ENCODE assay signal across 17 cellular contexts in the genomic region with DNA sequence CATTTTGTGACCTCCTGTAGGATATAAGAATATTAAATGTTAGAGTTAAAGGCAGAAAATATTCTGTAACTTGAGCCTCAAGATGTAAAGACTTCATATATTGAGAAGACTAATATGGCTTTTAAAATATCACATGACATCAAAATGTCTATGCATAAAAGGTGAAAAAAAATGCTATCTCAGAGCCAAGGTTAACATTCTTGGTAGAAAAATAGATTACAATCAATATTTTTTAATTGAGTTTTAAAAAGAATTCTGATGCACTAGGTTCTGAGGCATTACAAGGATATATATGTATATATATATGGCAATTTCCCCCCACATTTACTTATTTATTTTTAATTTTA. TPM values are rescaled to one million over a fixed set of nuclear protein-coding genes. Genes with fewer than 3 reads are reported as not detected.
DNase-seq lines count a peak whose midpoint lies in the region; ATAC-seq and TF ChIP-seq lines count a peak whose summit lies in the region.
"Had no signal": no experiment of that assay in that cellular context is flagged by ENCODE, and none has a peak within 500 bp of the region (broad histone marks: within the 10 kb centered on the region; RNA-seq: fewer than 3 reads in every experiment).

No MANE protein-coding gene starts in this region.

- H3K36me3 ChIP-seq in OCI-LY7 (ENCODE audit: insufficient read depth, low read length), result no peaks in the 10 kb centered on the region
- no peaks in the 10 kb centered on the region for H3K36me3 ChIP-seq in esophagus muscularis mucosa
- no peaks in the 10 kb centered on the region for H3K36me3 ChIP-seq in sigmoid colon

- no TSS peak for BruUV-seq in OCI-LY7 (replicated peaks; lab: Mats Ljungman, UMichigan)

- no peak for TF ChIP-seq EP300 in esophagus muscularis mucosa (IDR thresholded peaks at IDR 0.05)
- TF ChIP-seq EP300 in sigmoid colon (IDR thresholded peaks at IDR 0.05), result no peak

- H3K27ac ChIP-seq in OCI-LY7 (ENCODE audit: low read depth, low read length, poor library complexity, severe bottlenecking), result no peak overlapping the region
- peak overlapping the region; percentile 65 to 90 (median 73) for H3K27ac ChIP-seq in esophagus muscularis mucosa (replicated peaks in 1 of 4)
- H3K27ac ChIP-seq in sigmoid colon, result peak overlapping the region; percentile 48 to 95 (median 78)
- H3K27ac ChIP-seq in foreskin keratinocyte, result no peak overlapping the region

- POLR2A ChIA-PET in OCI-LY7 (lab: Charles Lee), result interaction anchor here (0.6 kb wide), 2 partner anchors 22 to 182 kb away, joined by 3 read pairs; no protein-coding TSS in a partner anchor

- H2AFZ ChIP-seq in OCI-LY7 (ENCODE audit: low read length), result no peak overlapping the region

- H3K27me3 ChIP-seq in esophagus muscularis mucosa (no peaks in the 10 kb centered on the region), sigmoid colon (no peaks in the 10 kb centered on the region), foreskin keratinocyte (no peaks in the 10 kb centered on the region)

- no peaks in the 10 kb centered on the region for H3K36me3 Mint-ChIP-seq in CD14-positive monocyte
- H3K36me3 Mint-ChIP-seq: activated naive CD4-positive, alpha-beta T cell treated with anti-CD3 and anti-CD28 coated beads, Interleukin-2, amount 50 U/mL, for 72 hours; CD8-positive, alpha-beta memory T cell had no signal

- H3K9me3 ChIP-seq in OCI-LY7 (ENCODE audit: low read length), result no peaks in the 10 kb centered on the region
- no peaks in the 10 kb centered on the region for H3K9me3 ChIP-seq in esophagus muscularis mucosa
- H3K9me3 ChIP-seq in sigmoid colon, result no peaks in the 10 kb centered on the region

- no peak overlapping the region for H3K4me3 Mint-ChIP-seq in CD14-positive monocyte
- H3K4me3 Mint-ChIP-seq: activated B cell treated with CpG ODN at 0.5 μM for 24 hours; activated T-helper 17 cell treated with anti-CD3 and anti-CD28 coated beads, Interleukin-2, amount 50 U/mL, for 72 hours; CD8-positive, alpha-beta memory T cell; central memory CD8-positive, alpha-beta T cell had no signal

- H3K4me1 Mint-ChIP-seq in CD14-positive monocyte, result peaks cover 2% of the 10 kb centered on the region
- H3K4me1 Mint-ChIP-seq: activated B cell treated with CpG ODN at 0.5 μM for 24 hours; activated T-helper 17 cell treated with anti-CD3 and anti-CD28 coated beads, Interleukin-2, amount 50 U/mL, for 72 hours; CD8-positive, alpha-beta memory T cell; central memory CD8-positive, alpha-beta T cell had no signal

- no peak overlapping the region for H3K4me2 ChIP-seq in OCI-LY7 (ENCODE audit: low read length)

- TF ChIP-seq CTCF in CD14-positive monocyte (IDR thresholded peaks at IDR 0.05), result peak; percentile 13
- peak; percentile 36; the same call in 1 of the 2 replicates for TF ChIP-seq CTCF in OCI-LY7 (conservative IDR thresholded peaks at IDR 0.05; ENCODE audit: low read length)
- no peak for TF ChIP-seq CTCF in esophagus muscularis mucosa (IDR thresholded peaks at IDR 0.05)
- TF ChIP-seq CTCF in sigmoid colon (IDR thresholded peaks at IDR 0.05), result no peak
- TF ChIP-seq CTCF in foreskin keratinocyte (conservative IDR thresholded peaks at IDR 0.05), result no peak

- no peaks in the 10 kb centered on the region for H3K9me2 ChIP-seq in OCI-LY7 (ENCODE audit: insufficient read depth, low read length)

- no peaks in the 10 kb centered on the region for H4K20me1 ChIP-seq in OCI-LY7 (ENCODE audit: insufficient read depth, low read length)

- no peaks in the 10 kb centered on the region for H3K4me1 ChIP-seq in OCI-LY7 (ENCODE audit: insufficient read depth, low read length, poor library complexity, severe bottlenecking)
- H3K4me1 ChIP-seq in esophagus muscularis mucosa, result peaks cover 5 to 42% (median 40%) of the 10 kb centered on the region in 4 donors
- peaks cover 0 to 51% (median 36%) of the 10 kb centered on the region in 4 donors for H3K4me1 ChIP-seq in sigmoid colon
- H3K4me1 ChIP-seq in foreskin keratinocyte, result peaks cover 11% of the 10 kb centered on the region

- CTCF ChIA-PET in OCI-LY7 (lab: Charles Lee; ENCODE audit: unreplicated experiment), result no interaction called here

- H3K79me2 ChIP-seq in OCI-LY7 (ENCODE audit: insufficient read depth, low read depth, low read length), result no peaks in the 10 kb centered on the region

- no peak for ATAC-seq in foreskin keratinocyte
- no peak for ATAC-seq in GM18519 (IDR thresholded peaks at IDR 0.05; ENCODE audit: low FRiP score, unreplicated experiment)
- no peak for ATAC-seq in HG03039 (IDR thresholded peaks at IDR 0.05; ENCODE audit: unreplicated experiment)
- ATAC-seq: activated T-helper 17 cell treated with anti-CD3 and anti-CD28 coated beads, Interleukin-2, amount 50 U/mL, for 72 hours had no signal

- peaks cover 0 to under 1% (median 0%) of the 10 kb centered on the region in 3 donors for H3K27me3 Mint-ChIP-seq in CD14-positive monocyte (ENCODE audit: low read depth in 3 of 3)

- no peak for TF ChIP-seq POLR2A in esophagus muscularis mucosa (IDR thresholded peaks at IDR 0.05; ENCODE audit: low read depth)
- no peak for TF ChIP-seq POLR2A in sigmoid colon (IDR thresholded peaks at IDR 0.05)

- no peak for DNase-seq in CD14-positive monocyte (ENCODE audit: low spot score)
- DNase-seq in OCI-LY7 (ENCODE audit: low spot score), result no peak
- DNase-seq in esophagus muscularis mucosa (ENCODE audit: extremely low spot score), result no peak
- DNase-seq in sigmoid colon, result no peak
- DNase-seq in foreskin keratinocyte, result no peak
- no peak for DNase-seq in NCI-H524 (lab: John Stamatoyannopoulos, UW)
- DNase-seq: activated B cell treated with CpG ODN at 0.5 μM for 24 hours; activated CD8-positive, alpha-beta memory T cell treated with anti-CD3 and anti-CD28 coated beads, Interleukin-2, amount 50 U/mL, for 48 hours; NCI-H1048; occipital lobe; retina had no signal

- peaks cover 0 to 5% (median 2%) of the 10 kb centered on the region in 7 donors for H3K9me3 Mint-ChIP-seq in CD14-positive monocyte
- H3K9me3 Mint-ChIP-seq: activated B cell treated with CpG ODN at 0.5 μM for 24 hours; activated naive CD4-positive, alpha-beta T cell treated with anti-CD3 and anti-CD28 coated beads, Interleukin-2, amount 50 U/mL, for 72 hours; activated T-helper 17 cell treated with anti-CD3 and anti-CD28 coated beads, Interleukin-2, amount 50 U/mL, for 72 hours; CD8-positive, alpha-beta memory T cell; central memory CD8-positive, alpha-beta T cell had no signal

- H3K4me3 ChIP-seq in OCI-LY7 (ENCODE audit: low read depth, low read length, poor library complexity, severe bottlenecking), result no peak overlapping the region
- H3K4me3 ChIP-seq in esophagus muscularis mucosa, result no peak overlapping the region
- H3K4me3 ChIP-seq in sigmoid colon, result no peak overlapping the region

- intact Hi-C loops in CD14-positive monocyte (cut with micrococcal nuclease) (no loop called here), OCI-LY7 (cut with micrococcal nuclease; ENCODE audit: unreplicated experiment) (loop anchor here (1.0 kb wide), 1 partner anchor 48 kb away; no protein-coding TSS in a partner anchor), esophagus muscularis mucosa (cut with DNase I) (no loop called here), sigmoid colon (cut with DNase I) (no loop called here)

- H3K27ac Mint-ChIP-seq in CD14-positive monocyte, result no peak overlapping the region
- H3K27ac Mint-ChIP-seq: activated B cell treated with CpG ODN at 0.5 μM for 24 hours; activated naive CD4-positive, alpha-beta T cell treated with anti-CD3 and anti-CD28 coated beads, Interleukin-2, amount 50 U/mL, for 72 hours; activated T-helper 17 cell treated with anti-CD3 and anti-CD28 coated beads, Interleukin-2, amount 50 U/mL, for 72 hours; CD8-positive, alpha-beta memory T cell had no signal

RNA-seq across cellular contexts. Expression of a gene that starts 46.2 kb away (rescaled TPM):
- polyA plus RNA-seq in CD14-positive monocyte, result under 1 TPM; 0.25 to 0.46 TPM
- total RNA-seq in OCI-LY7 (2014; rRNA removed; shearing (Covaris generic)), result 3.5 and 4.9 TPM in 2 replicates
- 2.9 and 4.1 TPM in 2 replicates for total RNA-seq in OCI-LY7 (2022)
- total RNA-seq in esophagus muscularis mucosa, result 100 to 1,000 TPM in 1 of 4 donors, 10 to 100 TPM in 3; 57.8 to 102 (median 70.3) TPM
- total RNA-seq in sigmoid colon, result 100 to 1,000 TPM; 115 to 188 (median 167) TPM
- polyA plus RNA-seq in sigmoid colon, result 10 to 100 TPM in 1 of 3 donors, 1 to 10 TPM in 2; 3.5 to 10.1 (median 7.8) TPM
- total RNA-seq in foreskin keratinocyte, result 17.2 and 18.2 TPM in 2 replicates
- polyA plus RNA-seq in foreskin keratinocyte, result 6.9 and 9.3 TPM in 2 replicates

RNA-seq across cellular contexts. Expression of a gene that starts 49.2 kb away (rescaled TPM):
- polyA plus RNA-seq in CD14-positive monocyte (1 to 10 TPM; 4.2 to 5.1 TPM), sigmoid colon (1 to 10 TPM; 3.6 to 8.8 (median 6.2) TPM), foreskin keratinocyte (13.8 and 17.4 TPM in 2 replicates)
- 25.2 and 28.6 TPM in 2 replicates for total RNA-seq in OCI-LY7 (2014; rRNA removed; shearing (Covaris generic))
- total RNA-seq in OCI-LY7 (2022) (41.4 and 45.3 TPM in 2 replicates), esophagus muscularis mucosa (10 to 100 TPM in 1 of 4 donors, 1 to 10 TPM in 3; 6.0 to 15.0 (median 7.0) TPM), sigmoid colon (10 to 100 TPM; 10.7 to 14.7 (median 12.4) TPM), foreskin keratinocyte (26.8 and 27.4 TPM in 2 replicates)

Comparison
In these comparisons a context has a peak if more than half of its experiments do, and no peak if none do; other contexts are left out.
1. CTCF ChIP-seq: peak in CD14-positive monocyte (single experiment) and OCI-LY7 (single experiment); none in esophagus muscularis mucosa (0 of 3), sigmoid colon (0 of 4) and foreskin keratinocyte (single experiment).
2. H3K27ac ChIP-seq: peak in esophagus muscularis mucosa (4 of 4) and sigmoid colon (4 of 4); none in OCI-LY7 (single experiment) and foreskin keratinocyte (single experiment).